Comparison of ENCODE assay signal across 1 cellular context in genomic region chr7:107169120-107170050, GRCh38.
A peak's percentile ranks its signal among the peaks of the same experiment; 100 is the strongest.
TF ChIP-seq lines count a peak whose summit lies in the region.

No MANE protein-coding gene starts in this region.

TF ChIP-seq in HepG2, 621 proteins besides CTCF, POLR2A, EP300 and RAD21 (continued from another document and continues in another):
- TF ChIP-seq ZNF597 (CRISPR knock-in tag; IDR thresholded peaks at IDR 0.05) (no peak), TGIF2 (CRISPR knock-in tag; IDR thresholded peaks at IDR 0.05) (peak; percentile 83; the same call in 1 of the 2 replicates), ELK4 (CRISPR knock-in tag; IDR thresholded peaks at IDR 0.05; ENCODE audit: borderline replicate concordance) (no peak), BCL3 (CRISPR knock-in tag; IDR thresholded peaks at IDR 0.05) (0 out of 2 replicates have a peak, but pooled peaks have one; percentile 9), ZSCAN22 (CRISPR knock-in tag; IDR thresholded peaks at IDR 0.05) (no peak), FOXK2 (IDR thresholded peaks at IDR 0.05) (peak; percentile 77), ZNF543 (CRISPR knock-in tag; IDR thresholded peaks at IDR 0.05) (0 out of 2 replicates have a peak, but pooled peaks have one; percentile 33), ZKSCAN5 (CRISPR knock-in tag; IDR thresholded peaks at IDR 0.05) (no peak), SRSF9 (IDR thresholded peaks at IDR 0.05; ENCODE audit: borderline replicate concordance, insufficient read depth, low read depth, low read length, poor library complexity, severe bottlenecking) (no peak), ZNF672 (CRISPR knock-in tag; IDR thresholded peaks at IDR 0.05) (no peak), GABPA (IDR thresholded peaks at IDR 0.05; ENCODE audit: low read depth, low read length) (no peak), GABPA (CRISPR knock-in tag; IDR thresholded peaks at IDR 0.05; ENCODE audit: low read depth) (peak; percentile 53; the same call in 1 of the 2 replicates), KLF13 (CRISPR knock-in tag; IDR thresholded peaks at IDR 0.05) (no peak), TP53 (CRISPR knock-in tag; conservative IDR thresholded peaks at IDR 0.05) (no peak), EHMT2 (IDR thresholded peaks at IDR 0.05; ENCODE audit: borderline replicate concordance, low read depth, low read length) (no peak), ZNF136 (CRISPR knock-in tag; IDR thresholded peaks at IDR 0.05; ENCODE audit: low read depth) (0 out of 2 replicates have a peak, but pooled peaks have one; percentile 37), SMYD3 (CRISPR knock-in tag; IDR thresholded peaks at IDR 0.05) (0 out of 2 replicates have a peak, but pooled peaks have one; percentile 33), ZBTB42 (CRISPR knock-in tag; IDR thresholded peaks at IDR 0.05) (no peak), CHD2 (IDR thresholded peaks at IDR 0.05; ENCODE audit: low read depth, low read length) (peak; percentile 86), MLX (CRISPR knock-in tag; IDR thresholded peaks at IDR 0.05) (peak; percentile 39; the same call in 1 of the 2 replicates), KAT2B (IDR thresholded peaks at IDR 0.05; ENCODE audit: borderline replicate concordance, low read depth, low read length) (no peak), KAT8 (CRISPR knock-in tag; IDR thresholded peaks at IDR 0.05) (peak; percentile 77), ARID3A (IDR thresholded peaks at IDR 0.05; ENCODE audit: low read depth, low read length) (no peak), THRA (CRISPR knock-in tag; IDR thresholded peaks at IDR 0.05; ENCODE audit: borderline replicate concordance) (peak; percentile 66; the same call in 1 of the 2 replicates), ZNF441 (CRISPR knock-in tag; IDR thresholded peaks at IDR 0.05; ENCODE audit: borderline replicate concordance) (peak; percentile 78; the same call in 1 of the 2 replicates), PAX8 (CRISPR knock-in tag; IDR thresholded peaks at IDR 0.05; ENCODE audit: borderline replicate concordance) (no peak), HNRNPL (IDR thresholded peaks at IDR 0.05; ENCODE audit: low read depth, low read length) (peak; percentile 65; the same call in 1 of the 2 replicates), ZMYM3 (CRISPR knock-in tag; IDR thresholded peaks at IDR 0.05) (0 out of 2 replicates have a peak, but pooled peaks have one; percentile 32), SIN3A (IDR thresholded peaks at IDR 0.05; ENCODE audit: borderline replicate concordance, low read depth, low read length) (peak; percentile 89), ZNF430 (CRISPR knock-in tag; IDR thresholded peaks at IDR 0.05) (peak; percentile 45; the same call in 1 of the 2 replicates), SMARCE1 (IDR thresholded peaks at IDR 0.05; ENCODE audit: borderline replicate concordance) (no peak), MXI1 (IDR thresholded peaks at IDR 0.05; ENCODE audit: borderline replicate concordance, low read depth, low read length) (peak; percentile 73; the same call in 1 of the 3 replicates), SP4 (CRISPR knock-in tag; IDR thresholded peaks at IDR 0.05) (peak; percentile 50; the same call in 1 of the 2 replicates), KDM1A (CRISPR knock-in tag; IDR thresholded peaks at IDR 0.05) (no peak), ZNF569 (CRISPR knock-in tag; IDR thresholded peaks at IDR 0.05; ENCODE audit: borderline replicate concordance) (no peak), ZNF713 (CRISPR knock-in tag; IDR thresholded peaks at IDR 0.05) (no peak), ZFX (CRISPR knock-in tag; IDR thresholded peaks at IDR 0.05; ENCODE audit: low read depth) (peak; percentile 61), RARG (CRISPR knock-in tag; IDR thresholded peaks at IDR 0.05; ENCODE audit: low read depth) (no peak), ZSCAN20 (CRISPR knock-in tag; IDR thresholded peaks at IDR 0.05; ENCODE audit: borderline replicate concordance) (0 out of 2 replicates have a peak, but pooled peaks have one; percentile 22), NCOA5 (CRISPR knock-in tag; IDR thresholded peaks at IDR 0.05) (no peak), ZNF275 (CRISPR knock-in tag; IDR thresholded peaks at IDR 0.05; ENCODE audit: borderline replicate concordance) (no peak), SIX1 (CRISPR knock-in tag; IDR thresholded peaks at IDR 0.05; ENCODE audit: borderline replicate concordance) (no peak), ZNF576 (CRISPR knock-in tag; IDR thresholded peaks at IDR 0.05) (no peak), MATR3 (CRISPR knock-in tag; IDR thresholded peaks at IDR 0.05) (no peak), ZNF878 (CRISPR knock-in tag; IDR thresholded peaks at IDR 0.05) (no peak), SRF (IDR thresholded peaks at IDR 0.05; ENCODE audit: low read depth, low read length) (no peak), ZNF17 (CRISPR knock-in tag; IDR thresholded peaks at IDR 0.05) (no peak), MTA1 (CRISPR knock-in tag; IDR thresholded peaks at IDR 0.05; ENCODE audit: borderline replicate concordance) (0 out of 2 replicates have a peak, but pooled peaks have one; percentile 14), ZNF235 (CRISPR knock-in tag; IDR thresholded peaks at IDR 0.05; ENCODE audit: borderline replicate concordance) (no peak)
- TF ChIP-seq, protein P1, sequence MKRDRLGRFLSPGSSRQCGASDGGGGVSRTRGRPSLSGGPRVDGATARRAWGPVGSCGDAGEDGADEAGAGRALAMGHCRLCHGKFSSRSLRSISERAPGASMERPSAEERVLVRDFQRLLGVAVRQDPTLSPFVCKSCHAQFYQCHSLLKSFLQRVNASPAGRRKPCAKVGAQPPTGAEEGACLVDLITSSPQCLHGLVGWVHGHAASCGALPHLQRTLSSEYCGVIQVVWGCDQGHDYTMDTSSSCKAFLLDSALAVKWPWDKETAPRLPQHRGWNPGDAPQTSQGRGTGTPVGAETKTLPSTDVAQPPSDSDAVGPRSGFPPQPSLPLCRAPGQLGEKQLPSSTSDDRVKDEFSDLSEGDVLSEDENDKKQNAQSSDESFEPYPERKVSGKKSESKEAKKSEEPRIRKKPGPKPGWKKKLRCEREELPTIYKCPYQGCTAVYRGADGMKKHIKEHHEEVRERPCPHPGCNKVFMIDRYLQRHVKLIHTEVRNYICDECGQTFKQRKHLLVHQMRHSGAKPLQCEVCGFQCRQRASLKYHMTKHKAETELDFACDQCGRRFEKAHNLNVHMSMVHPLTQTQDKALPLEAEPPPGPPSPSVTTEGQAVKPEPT (CRISPR knock-in tag; IDR thresholded peaks at IDR 0.05; ENCODE audit: low read depth), result no peak
- TF ChIP-seq, protein P2, sequence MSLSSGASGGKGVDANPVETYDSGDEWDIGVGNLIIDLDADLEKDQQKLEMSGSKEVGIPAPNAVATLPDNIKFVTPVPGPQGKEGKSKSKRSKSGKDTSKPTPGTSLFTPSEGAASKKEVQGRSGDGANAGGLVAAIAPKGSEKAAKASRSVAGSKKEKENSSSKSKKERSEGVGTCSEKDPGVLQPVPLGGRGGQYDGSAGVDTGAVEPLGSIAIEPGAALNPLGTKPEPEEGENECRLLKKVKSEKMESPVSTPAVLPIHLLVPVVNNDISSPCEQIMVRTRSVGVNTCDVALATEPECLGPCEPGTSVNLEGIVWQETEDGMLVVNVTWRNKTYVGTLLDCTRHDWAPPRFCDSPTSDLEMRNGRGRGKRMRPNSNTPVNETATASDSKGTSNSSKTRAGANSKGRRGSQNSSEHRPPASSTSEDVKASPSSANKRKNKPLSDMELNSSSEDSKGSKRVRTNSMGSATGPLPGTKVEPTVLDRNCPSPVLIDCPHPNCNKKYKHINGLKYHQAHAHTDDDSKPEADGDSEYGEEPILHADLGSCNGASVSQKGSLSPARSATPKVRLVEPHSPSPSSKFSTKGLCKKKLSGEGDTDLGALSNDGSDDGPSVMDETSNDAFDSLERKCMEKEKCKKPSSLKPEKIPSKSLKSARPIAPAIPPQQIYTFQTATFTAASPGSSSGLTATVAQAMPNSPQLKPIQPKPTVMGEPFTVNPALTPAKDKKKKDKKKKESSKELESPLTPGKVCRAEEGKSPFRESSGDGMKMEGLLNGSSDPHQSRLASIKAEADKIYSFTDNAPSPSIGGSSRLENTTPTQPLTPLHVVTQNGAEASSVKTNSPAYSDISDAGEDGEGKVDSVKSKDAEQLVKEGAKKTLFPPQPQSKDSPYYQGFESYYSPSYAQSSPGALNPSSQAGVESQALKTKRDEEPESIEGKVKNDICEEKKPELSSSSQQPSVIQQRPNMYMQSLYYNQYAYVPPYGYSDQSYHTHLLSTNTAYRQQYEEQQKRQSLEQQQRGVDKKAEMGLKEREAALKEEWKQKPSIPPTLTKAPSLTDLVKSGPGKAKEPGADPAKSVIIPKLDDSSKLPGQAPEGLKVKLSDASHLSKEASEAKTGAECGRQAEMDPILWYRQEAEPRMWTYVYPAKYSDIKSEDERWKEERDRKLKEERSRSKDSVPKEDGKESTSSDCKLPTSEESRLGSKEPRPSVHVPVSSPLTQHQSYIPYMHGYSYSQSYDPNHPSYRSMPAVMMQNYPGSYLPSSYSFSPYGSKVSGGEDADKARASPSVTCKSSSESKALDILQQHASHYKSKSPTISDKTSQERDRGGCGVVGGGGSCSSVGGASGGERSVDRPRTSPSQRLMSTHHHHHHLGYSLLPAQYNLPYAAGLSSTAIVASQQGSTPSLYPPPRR (CRISPR knock-in tag; IDR thresholded peaks at IDR 0.05; ENCODE audit: borderline replicate concordance), result peak; percentile 50; the same call in 1 of the 2 replicates
- TF ChIP-seq, protein P3, sequence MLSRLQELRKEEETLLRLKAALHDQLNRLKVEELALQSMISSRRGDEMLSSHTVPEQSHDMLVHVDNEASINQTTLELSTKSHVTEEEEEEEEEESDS (CRISPR knock-in tag; IDR thresholded peaks at IDR 0.05; ENCODE audit: borderline replicate concordance), result no peak
- TF ChIP-seq, protein P4, sequence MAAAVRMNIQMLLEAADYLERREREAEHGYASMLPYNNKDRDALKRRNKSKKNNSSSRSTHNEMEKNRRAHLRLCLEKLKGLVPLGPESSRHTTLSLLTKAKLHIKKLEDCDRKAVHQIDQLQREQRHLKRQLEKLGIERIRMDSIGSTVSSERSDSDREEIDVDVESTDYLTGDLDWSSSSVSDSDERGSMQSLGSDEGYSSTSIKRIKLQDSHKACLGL (CRISPR knock-in tag; IDR thresholded peaks at IDR 0.05), result no peak
